In the genomic region with DNA sequence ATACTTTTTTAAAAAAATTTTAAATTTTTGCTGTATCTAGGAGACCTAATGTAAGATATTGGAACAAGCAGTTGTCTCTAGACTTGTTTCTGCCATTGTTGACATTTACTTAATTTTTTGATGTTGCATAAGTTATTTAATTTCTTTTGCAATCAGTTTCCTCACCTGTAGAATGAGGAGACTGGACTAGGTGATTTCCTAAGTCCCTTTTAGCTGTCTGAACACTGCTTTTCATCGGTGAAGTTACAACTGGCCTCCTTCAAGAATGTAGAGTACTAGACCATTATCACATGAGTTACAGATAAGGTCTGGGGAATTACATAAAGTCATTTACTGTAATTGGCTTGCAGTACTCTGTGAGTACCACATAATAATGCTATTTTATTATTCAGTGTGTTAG, we compare ENCODE assay signal across 17 cellular contexts.
DNase-seq lines count a peak whose midpoint lies in the region; ATAC-seq, FAIRE-seq and TF ChIP-seq lines count a peak whose summit lies in the region.
"Had no signal": no experiment of that assay in that cellular context is flagged by ENCODE, and none has a peak within 500 bp of the region (broad histone marks: within the 10 kb centered on the region; RNA-seq: fewer than 3 reads in every experiment).

No MANE protein-coding gene starts in this region.

- ATAC-seq in HepG2 (no peak), right lobe of liver (peak; percentile 46 to 78 (median 76))
- ATAC-seq: A549, HCT116 had no signal

- H3K4me2 ChIP-seq in HepG2 (ENCODE audit: low read depth, low read length) = no peak overlapping the region
- H3K4me2 ChIP-seq: A549 had no signal

- BruUV-seq in HepG2 (replicated peaks; lab: Mats Ljungman, UMichigan) = no TSS peak

- TF ChIP-seq RAD21 in liver (IDR thresholded peaks at IDR 0.05) (no peak), HepG2 (CRISPR knock-in tag; IDR thresholded peaks at IDR 0.05) (no peak)

- H3K4me3 ChIP-seq in liver (ENCODE audit: low read depth in 1 of 3, low read length in 3 of 3) (no peak overlapping the region), HepG2 (replicated peaks in 1 of 3; ENCODE audit: insufficient read depth in 1 of 3, low read depth in 2 of 3, low read length in 3 of 3) (no peak overlapping the region), right lobe of liver (no peak overlapping the region)
- H3K4me3 ChIP-seq: A549, GM23248 had no signal

- in situ Hi-C loops in HepG2 (cut with HindIII; ENCODE audit: extremely low pct_ligation_motif_present, low pct_unique_long_range_greater_than_20kb) = no loop called here

- TF ChIP-seq CTCF in liver (IDR thresholded peaks at IDR 0.05; ENCODE audit: low read depth, low read length, missing input control) (no peak), HepG2 (CRISPR knock-in tag; IDR thresholded peaks at IDR 0.05) (no peak), right lobe of liver (IDR thresholded peaks at IDR 0.05) (no peak)

- H3K9ac ChIP-seq in liver (ENCODE audit: low read depth in 1 of 2, low read length in 2 of 2) = no peak overlapping the region
- no peak overlapping the region for H3K9ac ChIP-seq in HepG2 (ENCODE audit: insufficient read depth, low read depth, low read length)
- H3K9ac ChIP-seq: GM23248 had no signal

- 21% methylated on average over 1 of the region's 1 CpG for WGBS in liver
- 19% methylated on average over 1 of the region's 1 CpG for WGBS in HepG2 (ENCODE audit: low lambda C conversion rate)
- WGBS in right lobe of liver (ENCODE audit: insufficient coverage, low coverage, low lambda C conversion rate, missing lambda C conversion rate) = 6% methylated on average over 1 of the region's 1 CpG

- TF ChIP-seq EP300 in HepG2 (IDR thresholded peaks at IDR 0.05; ENCODE audit: low read depth in 2 of 2, low read length in 2 of 2) (no peak), HepG2 (CRISPR knock-in tag; IDR thresholded peaks at IDR 0.05; ENCODE audit: borderline replicate concordance) (no peak)

- no peaks in the 10 kb centered on the region for H3K9me3 ChIP-seq in liver (ENCODE audit: control insufficient read depth in 4 of 4, low read length in 3 of 4)
- H3K9me3 ChIP-seq in HepG2 (ENCODE audit: low read length) = no peaks in the 10 kb centered on the region
- no peaks in the 10 kb centered on the region for H3K9me3 ChIP-seq in right lobe of liver
- H3K9me3 ChIP-seq: BE2C had no signal

- TF ChIP-seq POLR2A in HepG2 (IDR thresholded peaks at IDR 0.05; ENCODE audit: insufficient read depth in 1 of 2, low read depth in 2 of 2, low read length in 2 of 2) (no peak), right lobe of liver (IDR thresholded peaks at IDR 0.05) (no peak)

- intact Hi-C loops in HepG2 (cut with micrococcal nuclease; ENCODE audit: unreplicated experiment) = no loop called here
- intact Hi-C loops in right lobe of liver (cut with DNase I) = no loop called here

- no peaks in the 10 kb centered on the region for H3K79me2 ChIP-seq in HepG2 (ENCODE audit: insufficient read depth, low read length)

- H3K27ac ChIP-seq in liver (ENCODE audit: low read depth in 1 of 2, low read length in 2 of 2) (no peak overlapping the region), HepG2 (ENCODE audit: extremely low read length, insufficient read depth, low read length) (no peak overlapping the region), right lobe of liver (peak overlapping the region in 1 of 3 donors; percentile 9)
- H3K27ac ChIP-seq: A549, C4-2B, GM23248, HL-60 had no signal

- no peaks in the 10 kb centered on the region for H4K20me1 ChIP-seq in HepG2 (ENCODE audit: insufficient read depth, low read length)

- DNase-seq in HepG2 (ENCODE audit: low spot score) (no peak), amniotic epithelial cell (ENCODE audit: low read depth) (peak; percentile 56), right lobe of liver (no peak), NCI-H1092 (lab: John Stamatoyannopoulos, UW) (no peak), SW 1271 (lab: John Stamatoyannopoulos, UW) (no peak), frontal cortex (ENCODE audit: low spot score in 2 of 2) (no peak)
- DNase-seq: BE2C; CD4-positive, alpha-beta memory T cell; DMS53; GM23248; IMR-90 had no signal

- FAIRE-seq in HepG2 (lab: Jason Lieb, UNC) = no peak
- no peak for FAIRE-seq in frontal cortex (lab: Jason Lieb, UNC)
- FAIRE-seq: A549, H54 had no signal

- no peak overlapping the region for H2AFZ ChIP-seq in HepG2 (ENCODE audit: low read length)
- H2AFZ ChIP-seq: GM23248 had no signal

- CTCF ChIA-PET in HepG2 (lab: Yijun Ruan, JAX; ENCODE audit: low intra/inter-chr PET ratio, low total read pairs) = no interaction called here

- POLR2A ChIA-PET in HepG2 (lab: Yijun Ruan, JAX) = no interaction called here

- H3K36me3 ChIP-seq in liver (ENCODE audit: control insufficient read depth in 4 of 4, insufficient read depth in 3 of 4, low read depth in 1 of 4, low read length in 3 of 4) (no peaks in the 10 kb centered on the region), HepG2 (replicated peaks in 1 of 2; ENCODE audit: control insufficient read depth in 1 of 2, insufficient read depth in 2 of 2, low read length in 2 of 2) (no peaks in the 10 kb centered on the region), right lobe of liver (no peaks in the 10 kb centered on the region)
- H3K36me3 ChIP-seq: BE2C had no signal

- H3K27me3 ChIP-seq in liver (ENCODE audit: control insufficient read depth in 4 of 4, insufficient read depth in 4 of 4, low read length in 3 of 4) (no peaks in the 10 kb centered on the region), HepG2 (ENCODE audit: control insufficient read depth in 1 of 2, insufficient read depth in 2 of 2, low read length in 2 of 2) (no peaks in the 10 kb centered on the region), right lobe of liver (no peaks in the 10 kb centered on the region)

- H3K4me1 ChIP-seq in liver (ENCODE audit: control insufficient read depth in 4 of 4, insufficient read depth in 4 of 4, low read length in 3 of 4) = peaks cover 0 to 10% (median 1%) of the 10 kb centered on the region in 4 donors
- no peaks in the 10 kb centered on the region for H3K4me1 ChIP-seq in HepG2 (ENCODE audit: insufficient read depth, low read length)
- peaks cover 0 to 18% (median 4%) of the 10 kb centered on the region in 4 donors for H3K4me1 ChIP-seq in right lobe of liver
- H3K4me1 ChIP-seq: A549, BE2C had no signal

TF ChIP-seq in liver, 16 proteins besides CTCF, POLR2A, EP300 and RAD21:
- TF ChIP-seq FOXA2 (IDR thresholded peaks at IDR 0.05) = peak; percentile 36
- peak in 1 of 2 donors; percentile 54 for TF ChIP-seq HNF4A (conservative IDR thresholded peaks at IDR 0.05)
- TF ChIP-seq RXRA (IDR thresholded peaks at IDR 0.05) = peak in 1 of 2 donors; percentile 39
- no peak for TF ChIP-seq REST (IDR thresholded peaks at IDR 0.05)
- peak; percentile 27 for TF ChIP-seq YY1 (IDR thresholded peaks at IDR 0.05)
- TF ChIP-seq HNF4G (IDR thresholded peaks at IDR 0.05) = no peak

TF ChIP-seq in HepG2, 621 proteins besides CTCF, POLR2A, EP300 and RAD21:
- no peak for TF ChIP-seq MEIS2 (CRISPR knock-in tag; IDR thresholded peaks at IDR 0.05)
- TF ChIP-seq ARNTL (CRISPR knock-in tag; IDR thresholded peaks at IDR 0.05) = no peak
- TF ChIP-seq ZBTB38 (CRISPR knock-in tag; IDR thresholded peaks at IDR 0.05) = no peak
- no peak for TF ChIP-seq MLLT10 (CRISPR knock-in tag; IDR thresholded peaks at IDR 0.05)
- no peak for TF ChIP-seq ZNF484 (CRISPR knock-in tag; IDR thresholded peaks at IDR 0.05; ENCODE audit: borderline replicate concordance, low read depth)
- no peak for TF ChIP-seq FOXC1 (CRISPR knock-in tag; IDR thresholded peaks at IDR 0.05; ENCODE audit: borderline replicate concordance)
- TF ChIP-seq ZBTB3 (CRISPR knock-in tag; IDR thresholded peaks at IDR 0.05; ENCODE audit: borderline replicate concordance, low read depth) = no peak
- TF ChIP-seq SKI (IDR thresholded peaks at IDR 0.05; ENCODE audit: partially characterized antibody) = no peak
- TF ChIP-seq ZMYM2 (CRISPR knock-in tag; IDR thresholded peaks at IDR 0.05) = no peak
- TF ChIP-seq, protein P1, sequence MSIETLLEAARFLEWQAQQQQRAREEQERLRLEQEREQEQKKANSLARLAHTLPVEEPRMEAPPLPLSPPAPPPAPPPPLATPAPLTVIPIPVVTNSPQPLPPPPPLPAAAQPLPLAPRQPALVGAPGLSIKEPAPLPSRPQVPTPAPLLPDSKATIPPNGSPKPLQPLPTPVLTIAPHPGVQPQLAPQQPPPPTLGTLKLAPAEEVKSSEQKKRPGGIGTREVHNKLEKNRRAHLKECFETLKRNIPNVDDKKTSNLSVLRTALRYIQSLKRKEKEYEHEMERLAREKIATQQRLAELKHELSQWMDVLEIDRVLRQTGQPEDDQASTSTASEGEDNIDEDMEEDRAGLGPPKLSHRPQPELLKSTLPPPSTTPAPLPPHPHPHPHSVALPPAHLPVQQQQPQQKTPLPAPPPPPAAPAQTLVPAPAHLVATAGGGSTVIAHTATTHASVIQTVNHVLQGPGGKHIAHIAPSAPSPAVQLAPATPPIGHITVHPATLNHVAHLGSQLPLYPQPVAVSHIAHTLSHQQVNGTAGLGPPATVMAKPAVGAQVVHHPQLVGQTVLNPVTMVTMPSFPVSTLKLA (IDR thresholded peaks at IDR 0.05) = no peak
- no peak for TF ChIP-seq FUBP1 (CRISPR knock-in tag; IDR thresholded peaks at IDR 0.05; ENCODE audit: borderline replicate concordance)
